In the genomic region with DNA sequence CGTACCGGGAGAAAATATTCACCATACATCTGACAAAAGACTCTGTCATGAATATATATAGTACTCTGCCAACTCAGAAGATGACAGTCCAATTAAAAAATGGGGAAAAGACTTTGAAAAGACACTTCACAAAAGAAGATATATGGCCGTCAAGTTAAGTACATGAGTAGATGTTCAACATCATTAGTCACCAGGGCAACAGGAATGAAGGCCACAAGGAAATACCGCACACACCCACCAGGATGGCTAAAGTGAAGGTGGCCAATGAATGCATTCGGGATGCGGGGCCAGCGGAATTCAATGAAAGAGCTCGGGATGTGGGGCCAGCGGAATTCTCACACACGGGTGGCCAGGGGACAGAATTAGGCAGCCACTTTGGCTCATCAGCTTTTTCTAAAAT, we compare ENCODE assay signal across 16 cellular contexts. TPM values are rescaled to one million over a fixed set of nuclear protein-coding genes. Genes with fewer than 3 reads are reported as not detected.
DNase-seq lines count a peak whose midpoint lies in the region; ATAC-seq and TF ChIP-seq lines count a peak whose summit lies in the region.
"Had no signal": no experiment of that assay in that cellular context is flagged by ENCODE, and none has a peak within 500 bp of the region (broad histone marks: within the 10 kb centered on the region; RNA-seq: fewer than 3 reads in every experiment).

No MANE protein-coding gene starts in this region.

- ATAC-seq in HG03354 (IDR thresholded peaks at IDR 0.05; ENCODE audit: poor library complexity, severe bottlenecking, unreplicated experiment) (no peak), HG02678 (IDR thresholded peaks at IDR 0.05; ENCODE audit: unreplicated experiment) (no peak)
- ATAC-seq: PC-3 had no signal

- DNase-seq in A172 (ENCODE audit: low spot score), result peak; percentile 91
- peak; percentile 81 for DNase-seq in HT1080 (ENCODE audit: low read depth)
- peak; percentile 78 for DNase-seq in NCI-H774 (lab: John Stamatoyannopoulos, UW)
- peak; percentile 14 for DNase-seq in fibroblast of mammary gland (ENCODE audit: low read depth)
- no peak for DNase-seq in MG63
- DNase-seq in NCI-H2196 (lab: John Stamatoyannopoulos, UW; ENCODE audit: unreplicated experiment), result no peak
- DNase-seq: activated CD8-positive, alpha-beta memory T cell treated with anti-CD3 and anti-CD28 coated beads for 24 hours; activated effector memory CD4-positive, alpha-beta T cell treated with Interleukin-2 at 50 U/mL for 16 hours; MM.1S; PC-3; stimulated activated CD4-positive, alpha-beta T cell treated with anti-CD3 and anti-CD28 coated beads, Interleukin-1b, Interleukin-23, amount 100 ng/mL, for 48 hours had no signal

- no peak for TF ChIP-seq CTCF in fibroblast of mammary gland (conservative IDR thresholded peaks at IDR 0.05; ENCODE audit: control insufficient read depth, insufficient read depth, low read depth, low read length)

- peaks cover 8% of the 10 kb centered on the region for H3K36me3 ChIP-seq in MG63
- H3K36me3 ChIP-seq: neural progenitor cell had no signal

- H3K4me3 ChIP-seq in fibroblast of mammary gland (ENCODE audit: control insufficient read depth, low read depth, low read length), result no peak overlapping the region
- H3K4me3 ChIP-seq in MG63, result no peak overlapping the region
- H3K4me3 ChIP-seq: lung, neural progenitor cell, thoracic aorta had no signal

- peaks cover 3% of the 10 kb centered on the region for H3K9me3 ChIP-seq in MG63
- H3K9me3 ChIP-seq: thoracic aorta had no signal

- H3K27me3 ChIP-seq in MG63, result no peaks in the 10 kb centered on the region
- H3K27me3 ChIP-seq: neural progenitor cell had no signal

RNA-seq across cellular contexts. Expression of a gene that starts 42.2 kb away (rescaled TPM):
- 70.3 and 127 TPM in 2 replicates for total RNA-seq in A172 (2014; rRNA removed; shearing (Covaris generic))
- 184 and 204 TPM in 2 replicates for total RNA-seq in HT1080 (2014; rRNA removed; shearing (Covaris generic))
- polyA plus RNA-seq in HT1080 (2015; cell fraction: cytosol; rRNA removed), result 94.2 and 128 TPM in 2 replicates
- 58.9 and 67.6 TPM in 2 replicates for polyA plus RNA-seq in HT1080 (2015; cell fraction: nucleus; rRNA removed)
- 58.7 and 65.1 TPM in 2 replicates for total RNA-seq in MG63 (2014; rRNA removed; shearing (Covaris generic); ENCODE audit: low replicate concordance)

RNA-seq across cellular contexts. Expression of a gene that starts 51.5 kb away (rescaled TPM):
- 62.2 TPM in 2 replicates for total RNA-seq in A172 (2014; rRNA removed; shearing (Covaris generic))
- total RNA-seq in HT1080 (2014; rRNA removed; shearing (Covaris generic)), result 66.0 and 73.2 TPM in 2 replicates
- polyA plus RNA-seq in HT1080 (2015; cell fraction: cytosol; rRNA removed), result 44.9 and 49.3 TPM in 2 replicates
- 26.4 and 33.8 TPM in 2 replicates for polyA plus RNA-seq in HT1080 (2015; cell fraction: nucleus; rRNA removed)
- total RNA-seq in MG63 (2014; rRNA removed; shearing (Covaris generic); ENCODE audit: low replicate concordance), result 28.0 and 32.2 TPM in 2 replicates

RNA-seq across cellular contexts. Expression of a gene that starts 51.5 kb away (rescaled TPM):
- total RNA-seq in A172 (2014; rRNA removed; shearing (Covaris generic)), result 94.5 and 112 TPM in 2 replicates
- total RNA-seq in HT1080 (2014; rRNA removed; shearing (Covaris generic)), result 58.9 and 90.2 TPM in 2 replicates
- 61.0 and 76.6 TPM in 2 replicates for polyA plus RNA-seq in HT1080 (2015; cell fraction: cytosol; rRNA removed)
- 28.4 and 44.1 TPM in 2 replicates for polyA plus RNA-seq in HT1080 (2015; cell fraction: nucleus; rRNA removed)
- 46.6 and 68.4 TPM in 2 replicates for total RNA-seq in MG63 (2014; rRNA removed; shearing (Covaris generic); ENCODE audit: low replicate concordance)

Comparison
In these comparisons a context has a peak if more than half of its experiments do, and no peak if none do; other contexts are left out.
1. DNase-seq: peak in A172 (single experiment), HT1080 (single experiment), NCI-H774 (single experiment) and fibroblast of mammary gland (single experiment); none in MG63 (single experiment) and NCI-H2196 (single experiment).